16 cellular contexts compared by ENCODE assay signal in genomic region chr3:171842864-171843511, GRCh38. TPM values are rescaled to one million over a fixed set of nuclear protein-coding genes. Genes with fewer than 3 reads are reported as not detected.
DNase-seq lines count a peak whose midpoint lies in the region; ATAC-seq, FAIRE-seq and TF ChIP-seq lines count a peak whose summit lies in the region.
"Had no signal": no experiment of that assay in that cellular context is flagged by ENCODE, and none has a peak within 500 bp of the region (broad histone marks: within the 10 kb centered on the region; RNA-seq: fewer than 3 reads in every experiment).

TMEM212 (plus strand) TSS chr3:171843349; CDS start chr3:171843384, 35 bp downstream.

- no peak for ATAC-seq in GM18517 (IDR thresholded peaks at IDR 0.05; ENCODE audit: unreplicated experiment)

- H3K27ac ChIP-seq in endothelial cell of umbilical vein (ENCODE audit: insufficient read depth, low read depth, low read length) = peak within 1 kb of the TSS; percentile 70

- H3K4me1 Mint-ChIP-seq in mesothelial cell of epicardium = peaks cover 30% of the 10 kb centered on the region

- H3K9me3 Mint-ChIP-seq in mesothelial cell of epicardium = peaks cover 4% of the 10 kb centered on the region
- H3K9me3 Mint-ChIP-seq: HFFc6 had no signal

- dilution Hi-C loops in endothelial cell of umbilical vein (cut with MboI; ENCODE audit: extremely low pct_ligation_motif_present, low sequenced_read_pairs) = no loop called here

- H3K79me2 ChIP-seq in endothelial cell of umbilical vein (ENCODE audit: control insufficient read depth, insufficient read depth, low read length) = no peaks in the 10 kb centered on the region

- FAIRE-seq in endothelial cell of umbilical vein (lab: Jason Lieb, UNC) = peak; percentile 89

- no peaks in the 10 kb centered on the region for H3K36me3 Mint-ChIP-seq in mesothelial cell of epicardium

- no peaks in the 10 kb centered on the region for H3K9me1 ChIP-seq in endothelial cell of umbilical vein (replicated peaks; ENCODE audit: control insufficient read depth, extremely low read depth, insufficient read depth, low read length)

- DNase-seq in DMS153 (lab: John Stamatoyannopoulos, UW) (peak; percentile 31), OCI-M1 (lab: John Stamatoyannopoulos, UW) (peak; percentile 4), endothelial cell of umbilical vein (ENCODE audit: low read depth, low spot score) (peak; percentile 85), mesothelial cell of epicardium (ENCODE audit: low spot score in 2 of 2, unreplicated experiment in 2 of 2) (no peak), 8988T (no peak), KG1 (lab: John Stamatoyannopoulos, UW) (no peak)
- DNase-seq in activated CD4-positive, CD25-positive, alpha-beta regulatory T cell (lab: John Stamatoyannopoulos, UW) = no peak
- DNase-seq: activated CD4-positive, alpha-beta T cell treated with anti-CD3 and anti-CD28 coated beads, Interleukin-2, amount 10 ng/mL, durations not matched to agents 7 days and 5 days; activated naive CD4-positive, alpha-beta T cell treated with anti-CD3 and anti-CD28 coated beads, Interleukin-2, amount 10 ng/mL, durations not matched to agents 7 days and 5 days; effector CD8-positive, alpha-beta T cell; HFFc6; MM.1S; NCI-H510A treated with DMSO at 0.1 percent for 48 hours had no signal

- POLR2A ChIA-PET in endothelial cell of umbilical vein (lab: Charles Lee) = no interaction called here

- CTCF ChIA-PET in endothelial cell of umbilical vein (lab: Charles Lee) = interaction anchor here (1.0 kb wide), 2 partner anchors 18 to 23 kb away, joined by 3 read pairs; no protein-coding TSS in a partner anchor

- no peaks in the 10 kb centered on the region for H3K9me3 ChIP-seq in endothelial cell of umbilical vein (replicated peaks; ENCODE audit: control insufficient read depth, insufficient read depth, low read length)

- peak within 1 kb of the TSS; percentile 35 for H2AFZ ChIP-seq in endothelial cell of umbilical vein (ENCODE audit: low read depth, low read length)

- H3K9ac ChIP-seq in endothelial cell of umbilical vein (replicated peaks; ENCODE audit: extremely low read depth, insufficient read depth, low read length) = peak within 1 kb of the TSS; percentile 37

- TF ChIP-seq CTCF in endothelial cell of umbilical vein (IDR thresholded peaks at IDR 0.05; ENCODE audit: extremely low read depth in 1 of 2, insufficient read depth in 1 of 2, low read depth in 1 of 2, low read length in 2 of 2) (no peak), mesothelial cell of epicardium (IDR thresholded peaks at IDR 0.05; ENCODE audit: unreplicated experiment) (no peak)

- no peak for TF ChIP-seq POLR2A in endothelial cell of umbilical vein (IDR thresholded peaks at IDR 0.05; ENCODE audit: low read depth, low read length)

- no peak within 1 kb of the TSS for H3K4me2 ChIP-seq in endothelial cell of umbilical vein (ENCODE audit: insufficient read depth, low read length)

- no peak within 1 kb of the TSS for H3K4me3 Mint-ChIP-seq in mesothelial cell of epicardium
- H3K4me3 Mint-ChIP-seq: activated CD4-positive, alpha-beta T cell treated with anti-CD3 and anti-CD28 coated beads, Interleukin-2, amount 10 ng/mL, durations not matched to agents 7 days and 5 days; activated naive CD4-positive, alpha-beta T cell treated with anti-CD3 and anti-CD28 coated beads, Interleukin-2, amount 10 ng/mL, durations not matched to agents 7 days and 5 days; HFFc6; neural crest cell had no signal

- H3K27me3 ChIP-seq in endothelial cell of umbilical vein (ENCODE audit: control insufficient read depth in 2 of 2, insufficient read depth in 2 of 2, low read length in 2 of 2) = no peaks in the 10 kb centered on the region
- H3K27me3 ChIP-seq: BLaER1 treated with 17β-estradiol and CSF1 and Interleukin-3, amounts not matched to agents 10 nM and 100 nM had no signal

- no peaks in the 10 kb centered on the region for H3K27me3 Mint-ChIP-seq in mesothelial cell of epicardium (ENCODE audit: low read depth)

- intact Hi-C loops in endothelial cell of umbilical vein (cut with micrococcal nuclease) = loop anchor here (1.0 kb wide), 1 partner anchor 8 kb away; no protein-coding TSS in a partner anchor

- peak within 1 kb of the TSS; percentile 34 for H3K27ac Mint-ChIP-seq in mesothelial cell of epicardium
- H3K27ac Mint-ChIP-seq: activated CD4-positive, alpha-beta T cell treated with anti-CD3 and anti-CD28 coated beads, Interleukin-2, amount 10 ng/mL, durations not matched to agents 7 days and 5 days; activated naive CD4-positive, alpha-beta T cell treated with anti-CD3 and anti-CD28 coated beads, Interleukin-2, amount 10 ng/mL, durations not matched to agents 7 days and 5 days; HFFc6 had no signal

- no peak within 1 kb of the TSS for H3K4me3 ChIP-seq in endothelial cell of umbilical vein (replicated peaks in 1 of 3; ENCODE audit: insufficient read depth in 1 of 3, low read depth in 1 of 3, low read length in 3 of 3)
- H3K4me3 ChIP-seq: BLaER1 treated with 17β-estradiol and CSF1 and Interleukin-3, amounts not matched to agents 10 nM and 100 nM had no signal

- H3K4me1 ChIP-seq in endothelial cell of umbilical vein (ENCODE audit: control insufficient read depth, extremely low read depth, insufficient read depth, low read length) = peaks cover 47% of the 10 kb centered on the region

- H4K20me1 ChIP-seq in endothelial cell of umbilical vein (replicated peaks; ENCODE audit: control insufficient read depth, extremely low read depth, insufficient read depth, low read length) = no peaks in the 10 kb centered on the region
- H4K20me1 ChIP-seq: BLaER1 treated with 17β-estradiol and CSF1 and Interleukin-3, amounts not matched to agents 10 nM and 100 nM had no signal

- BruUV-seq in endothelial cell of umbilical vein (replicated peaks; lab: Mats Ljungman, UMichigan) = no TSS peak

- H3K36me3 ChIP-seq in endothelial cell of umbilical vein (ENCODE audit: control insufficient read depth in 2 of 2, extremely low read depth in 1 of 2, insufficient read depth in 2 of 2, low read length in 2 of 2) = no peaks in the 10 kb centered on the region
- H3K36me3 ChIP-seq: BLaER1 treated with 17β-estradiol and CSF1 and Interleukin-3, amounts not matched to agents 10 nM and 100 nM had no signal

TF ChIP-seq in endothelial cell of umbilical vein, 7 proteins besides CTCF, POLR2A, EP300 and RAD21:
- TF ChIP-seq GATA2 (IDR thresholded peaks at IDR 0.05; ENCODE audit: insufficient read depth, insufficient read length, low read depth, low read length) = peak; percentile 60
- TF ChIP-seq POLR2AphosphoS5 (IDR thresholded peaks at IDR 0.05; ENCODE audit: insufficient read depth, low read depth, low read length) = no peak
- TF ChIP-seq FOS (IDR thresholded peaks at IDR 0.05; ENCODE audit: borderline replicate concordance, insufficient read depth, low read length) = peak; percentile 13
- TF ChIP-seq MAX (IDR thresholded peaks at IDR 0.05; ENCODE audit: insufficient read depth, insufficient read length) = no peak

RNA-seq across cellular contexts. Expression of gene TMEM212, which starts in this region (rescaled TPM):
- total RNA-seq in endothelial cell of umbilical vein = not detected in 2 replicates
- polyA plus RNA-seq in endothelial cell of umbilical vein = 0.14 TPM in 1 of 2 replicates, not detected in the other
- polyA plus RNA-seq in endothelial cell of umbilical vein (2011; cell fraction: cytosol; rRNA removed) = not detected in 2 replicates
- polyA plus RNA-seq in endothelial cell of umbilical vein (2011; cell fraction: nucleus; rRNA removed) = 0.11 TPM in 1 of 2 replicates, not detected in the other
- polyA plus RNA-seq in endothelial cell of umbilical vein (2012) = not detected in 2 replicates
- polyA minus RNA-seq in endothelial cell of umbilical vein = not detected in 2 replicates
- polyA minus RNA-seq in endothelial cell of umbilical vein (2011; cell fraction: cytosol; rRNA and poly(A)+ RNA removed) = not detected
- polyA minus RNA-seq in endothelial cell of umbilical vein (2011; cell fraction: nucleus; rRNA and poly(A)+ RNA removed) = 0.91 and 1.3 TPM in 2 replicates
- total RNA-seq in mesothelial cell of epicardium = not detected in 3 replicates
- total RNA-seq: activated CD4-positive, alpha-beta T cell treated with anti-CD3 and anti-CD28 coated beads, Interleukin-2, amount 10 ng/mL, durations not matched to agents 7 days and 5 days; HFFc6; neural crest cell had no signal

Comparison
In these comparisons a context has a peak if more than half of its experiments do, and no peak if none do; other contexts are left out.
1. DNase-seq: peak in DMS153 (single experiment), OCI-M1 (single experiment) and endothelial cell of umbilical vein (single experiment); none in mesothelial cell of epicardium (0 of 2), 8988T (single experiment), activated CD4-positive, CD25-positive, alpha-beta regulatory T cell (0 of 4) and KG1 (single experiment).